In the genomic region with DNA sequence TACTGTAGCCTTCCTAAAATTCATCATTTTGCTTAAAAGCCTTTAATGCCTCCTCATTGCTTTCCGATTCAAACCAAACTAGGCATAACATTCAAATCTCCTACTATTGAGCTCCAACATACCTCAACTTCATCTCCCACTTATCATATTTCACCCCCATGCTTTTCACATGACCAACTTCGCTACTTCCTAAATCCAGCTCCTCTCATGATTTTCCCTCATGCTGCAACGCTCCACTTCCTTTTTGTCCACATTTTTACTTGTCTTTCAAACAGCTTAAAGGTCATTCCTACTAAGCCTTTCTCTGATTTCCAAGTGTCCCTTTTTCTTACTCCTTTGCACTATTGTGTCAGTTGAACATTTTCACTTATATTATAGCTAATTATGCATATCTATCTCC, we compare ENCODE assay signal across 21 cellular contexts.
"Had no signal": no experiment of that assay in that cellular context is flagged by ENCODE, and none has a peak within 500 bp of the region (broad histone marks: within the 10 kb centered on the region; RNA-seq: fewer than 3 reads in every experiment).

No MANE protein-coding gene starts in this region.

- H3K4me1 ChIP-seq: colonic mucosa, uterus had no signal

- H3K27me3 Mint-ChIP-seq: stimulated activated naive B cell treated with anti-CD40 and anti-IgM and Interleukin-4, amounts not matched to agents 10 μg/mL and 1 μg/mL and 100 μg/mL, for 72 hours; stimulated activated naive CD8-positive, alpha-beta T cell treated with anti-CD3 and anti-CD28 coated beads, Interleukin-15, Interleukin-2, amounts not matched to agents 100 ng/mL and 50 ng/mL, for 24 hours had no signal

- H3K4me3 Mint-ChIP-seq: immature natural killer cell; natural killer cell; stimulated activated naive B cell treated with anti-CD40 and anti-IgM and Interleukin-4, amounts not matched to agents 10 μg/mL and 1 μg/mL and 100 μg/mL, for 72 hours; stimulated activated naive CD8-positive, alpha-beta T cell treated with anti-CD3 and anti-CD28 coated beads, Interleukin-15, Interleukin-2, amounts not matched to agents 100 ng/mL and 50 ng/mL, for 24 hours had no signal

- H3K4me3 ChIP-seq: colonic mucosa, lower lobe of right lung, ovary, right lobe of liver, thoracic aorta, tibial nerve, upper lobe of left lung, uterus had no signal

- H3K27ac ChIP-seq: colonic mucosa, lower lobe of right lung, ovary, right lobe of liver, thoracic aorta, tibial nerve, upper lobe of left lung, uterus had no signal

- H3K36me3 ChIP-seq: colonic mucosa, lower lobe of right lung, ovary, thoracic aorta, upper lobe of left lung, uterus had no signal

- DNase-seq: colonic mucosa; dermis blood vessel endothelial cell; effector memory CD4-positive, alpha-beta T cell; hypothalamus; immature natural killer cell; islet precursor cell; left ventricle myocardium superior; lower lobe of right lung; natural killer cell; occipital lobe; ovary; right lobe of liver; small intestine; stimulated activated CD4-positive, alpha-beta T cell treated with anti-CD3 and anti-CD28 coated beads, Interleukin-15, amount 100 ng/mL, for 24 hours; stimulated activated CD4-positive, alpha-beta T cell treated with anti-CD3 and anti-CD28 coated beads, Interleukin-2, amount 100 ng/mL, for 48 hours; stimulated activated naive B cell treated with anti-CD40 and anti-IgM and Interleukin-4, amounts not matched to agents 10 μg/mL and 1 μg/mL and 100 μg/mL, for 72 hours; upper lobe of left lung; uterus had no signal

- H3K9me3 ChIP-seq: colonic mucosa, lower lobe of right lung, ovary, right lobe of liver, thoracic aorta, tibial nerve, upper lobe of left lung, uterus had no signal

- H3K9me3 Mint-ChIP-seq: immature natural killer cell; natural killer cell; stimulated activated naive B cell treated with anti-CD40 and anti-IgM and Interleukin-4, amounts not matched to agents 10 μg/mL and 1 μg/mL and 100 μg/mL, for 72 hours; stimulated activated naive CD8-positive, alpha-beta T cell treated with anti-CD3 and anti-CD28 coated beads, Interleukin-15, Interleukin-2, amounts not matched to agents 100 ng/mL and 50 ng/mL, for 24 hours had no signal

- H3K27me3 ChIP-seq: colonic mucosa, ovary, right lobe of liver, tibial nerve, upper lobe of left lung, uterus had no signal

- H3K4me1 Mint-ChIP-seq: natural killer cell; stimulated activated naive B cell treated with anti-CD40 and anti-IgM and Interleukin-4, amounts not matched to agents 10 μg/mL and 1 μg/mL and 100 μg/mL, for 72 hours had no signal

- H3K27ac Mint-ChIP-seq: natural killer cell; stimulated activated naive B cell treated with anti-CD40 and anti-IgM and Interleukin-4, amounts not matched to agents 10 μg/mL and 1 μg/mL and 100 μg/mL, for 72 hours; stimulated activated naive CD8-positive, alpha-beta T cell treated with anti-CD3 and anti-CD28 coated beads, Interleukin-15, Interleukin-2, amounts not matched to agents 100 ng/mL and 50 ng/mL, for 24 hours had no signal

- ATAC-seq: left ventricle myocardium superior; lower lobe of right lung; natural killer cell; right lobe of liver; stimulated activated naive B cell treated with anti-CD40 and anti-IgM and Interleukin-4, amounts not matched to agents 10 μg/mL and 1 μg/mL and 100 μg/mL, for 72 hours had no signal
